Comparison of ENCODE assay signal across 26 cellular contexts in genomic region chr9:134002796-134003195, GRCh38.
"Had no signal": no experiment of that assay in that cellular context is flagged by ENCODE, and none has a peak within 500 bp of the region (broad histone marks: within the 10 kb centered on the region; RNA-seq: fewer than 3 reads in every experiment).

No MANE protein-coding gene starts in this region.

- DNase-seq: colonic mucosa; cortex of kidney; effector CD8-positive, alpha-beta T cell; effector memory CD8-positive, alpha-beta T cell; endodermal cell; erythroblast; esophagus squamous epithelium; foreskin fibroblast; foreskin melanocyte; gastrocnemius medialis; glutamatergic neuron; head of caudate nucleus; hypothalamus; immature natural killer cell; islet precursor cell; left cardiac atrium; left lung; left ventricle myocardium superior; lower lobe of right lung; mesenchymal stem cell; mucosa of descending colon had no signal

- H3K9me3 ChIP-seq: colonic mucosa, esophagus squamous epithelium, gastrocnemius medialis, left lung, lower lobe of right lung, mucosa of descending colon had no signal

- H3K36me3 ChIP-seq: colonic mucosa, esophagus squamous epithelium, gastrocnemius medialis, left lung, lower lobe of right lung had no signal

- H3K4me1 ChIP-seq: colonic mucosa, esophagus squamous epithelium, gastrocnemius medialis, left lung, lower lobe of right lung had no signal

- H3K27ac Mint-ChIP-seq: dendritic cell treated with granulocyte-macrophage colony-stimulating factor and Interleukin-4, amounts not matched to agents 40 ng/mL and 50 ng/mL, for 4 days; effector memory CD8-positive, alpha-beta T cell; endodermal cell; mesothelial cell of epicardium had no signal

- H3K27me3 ChIP-seq: colonic mucosa, hepatocyte had no signal

- H3K4me3 ChIP-seq: colonic mucosa, esophagus squamous epithelium, gastrocnemius medialis, hepatocyte, left lung, lower lobe of right lung, mucosa of descending colon had no signal

- H3K4me3 Mint-ChIP-seq: dendritic cell treated with granulocyte-macrophage colony-stimulating factor and Interleukin-4, amounts not matched to agents 40 ng/mL and 50 ng/mL, for 4 days; effector memory CD8-positive, alpha-beta T cell; endodermal cell; immature natural killer cell; mesothelial cell of epicardium had no signal

- ATAC-seq: effector memory CD8-positive, alpha-beta T cell; esophagus mucosa; gastrocnemius medialis; left cardiac atrium; left lung; left ventricle myocardium superior; mucosa of descending colon had no signal

- H3K4me1 Mint-ChIP-seq: endodermal cell, immature natural killer cell had no signal

- H3K27ac ChIP-seq: colonic mucosa, epithelial cell of prostate, esophagus squamous epithelium, gastrocnemius medialis, hepatocyte, left lung, lower lobe of right lung had no signal

- H3K9me3 Mint-ChIP-seq: dendritic cell treated with granulocyte-macrophage colony-stimulating factor and Interleukin-4, amounts not matched to agents 40 ng/mL and 50 ng/mL, for 4 days; effector memory CD8-positive, alpha-beta T cell; endodermal cell; immature natural killer cell; mesothelial cell of epicardium had no signal

- H3K36me3 Mint-ChIP-seq: immature natural killer cell, mesothelial cell of epicardium had no signal
